Comparison of ENCODE assay signal across 20 cellular contexts in genomic region chr20:58453391-58453790, GRCh38.
"Had no signal": no experiment of that assay in that cellular context is flagged by ENCODE, and none has a peak within 500 bp of the region (broad histone marks: within the 10 kb centered on the region; RNA-seq: fewer than 3 reads in every experiment).

No MANE protein-coding gene starts in this region.

- H3K27ac Mint-ChIP-seq: activated CD4-positive, alpha-beta T cell treated with anti-CD3 and anti-CD28 coated beads, Interleukin-2, amount 10 ng/mL, durations not matched to agents 24 days and 14 days; activated CD8-positive, alpha-beta T cell treated with anti-CD3 and anti-CD28 coated beads, Interleukin-2, amount 10 ng/mL, durations not matched to agents 7 days and 5 days; activated naive CD8-positive, alpha-beta T cell treated with anti-CD3 and anti-CD28 coated beads, Interleukin-2, amount 10 ng/mL, durations not matched to agents 7 days and 5 days; activated T-cell treated with anti-CD3 and anti-CD28 coated beads, Interleukin-2, amount 50 U/mL, for 24 hours; activated T-helper 2 cell treated with anti-CD3 and anti-CD28 coated beads, Interferon-gamma antibody, Interleukin-2, Interleukin-4, amounts not matched to agents 10 μg/mL and 5 μg/mL and 100 μg/mL, durations not matched to agents 14 hours and 24 hours and 36 hours had no signal

- H3K4me3 Mint-ChIP-seq: activated CD4-positive, alpha-beta T cell treated with anti-CD3 and anti-CD28 coated beads, Interleukin-2, amount 10 ng/mL, durations not matched to agents 24 days and 14 days; activated CD8-positive, alpha-beta T cell treated with anti-CD3 and anti-CD28 coated beads, Interleukin-2, amount 10 ng/mL, durations not matched to agents 7 days and 5 days; activated naive CD8-positive, alpha-beta T cell treated with anti-CD3 and anti-CD28 coated beads, Interleukin-2, amount 10 ng/mL, durations not matched to agents 7 days and 5 days; activated T-cell treated with anti-CD3 and anti-CD28 coated beads, Interleukin-2, amount 50 U/mL, for 24 hours; naive thymus-derived CD8-positive, alpha-beta T cell; stimulated activated memory B cell treated with anti-CD40 and anti-IgM and Interleukin-4, amounts not matched to agents 10 μg/mL and 1 μg/mL and 100 μg/mL, for 72 hours had no signal

- H3K4me1 ChIP-seq: pancreas had no signal

- H3K4me3 ChIP-seq: pancreas, sigmoid colon had no signal

- H3K27me3 ChIP-seq: pancreas, sigmoid colon had no signal

- DNase-seq: activated CD4-positive, alpha-beta T cell treated with anti-CD3 and anti-CD28 coated beads, Interleukin-2, amount 10 ng/mL, durations not matched to agents 24 days and 14 days; activated CD8-positive, alpha-beta T cell treated with anti-CD3 and anti-CD28 coated beads, Interleukin-2, amount 10 ng/mL, durations not matched to agents 7 days and 5 days; activated naive CD4-positive, alpha-beta T cell treated with Interleukin-2 at 50 U/mL for 16 hours; activated naive CD8-positive, alpha-beta T cell treated with anti-CD3 and anti-CD28 coated beads, Interleukin-2, amount 10 ng/mL, durations not matched to agents 7 days and 5 days; activated T-cell treated with anti-CD3 and anti-CD28 coated beads, Interleukin-2, amount 50 U/mL, for 24 hours; amygdala; central memory CD4-positive, alpha-beta T cell; erythroblast; foreskin melanocyte; glutamatergic neuron; hippocampal formation; mesenchymal stem cell; naive thymus-derived CD8-positive, alpha-beta T cell; pancreas; sigmoid colon; stimulated activated CD4-positive, alpha-beta T cell treated with anti-CD3 and anti-CD28 coated beads, Interleukin-4, amount 100 ng/mL, for 4 hours; T-helper 1 cell; T-helper 9 cell had no signal

- H3K9me3 ChIP-seq: pancreas, sigmoid colon had no signal

- H3K9me3 Mint-ChIP-seq: activated CD4-positive, alpha-beta T cell treated with anti-CD3 and anti-CD28 coated beads, Interleukin-2, amount 10 ng/mL, durations not matched to agents 24 days and 14 days had no signal

- H3K27ac ChIP-seq: pancreas, sigmoid colon had no signal

- ATAC-seq: activated CD8-positive, alpha-beta T cell treated with anti-CD3 and anti-CD28 coated beads, Interleukin-2, amount 10 ng/mL, durations not matched to agents 7 days and 5 days; naive thymus-derived CD8-positive, alpha-beta T cell; pancreas; stimulated activated memory B cell treated with anti-CD40 and anti-IgM and Interleukin-4, amounts not matched to agents 10 μg/mL and 1 μg/mL and 100 μg/mL, for 72 hours had no signal

- H3K36me3 ChIP-seq: pancreas had no signal

- H3K27me3 Mint-ChIP-seq: activated CD4-positive, alpha-beta T cell treated with anti-CD3 and anti-CD28 coated beads, Interleukin-2, amount 10 ng/mL, durations not matched to agents 24 days and 14 days; activated naive CD8-positive, alpha-beta T cell treated with anti-CD3 and anti-CD28 coated beads, Interleukin-2, amount 10 ng/mL, durations not matched to agents 7 days and 5 days; activated T-cell treated with anti-CD3 and anti-CD28 coated beads, Interleukin-2, amount 50 U/mL, for 24 hours; naive thymus-derived CD8-positive, alpha-beta T cell; stimulated activated memory B cell treated with anti-CD40 and anti-IgM and Interleukin-4, amounts not matched to agents 10 μg/mL and 1 μg/mL and 100 μg/mL, for 72 hours had no signal

- H3K4me1 Mint-ChIP-seq: activated CD4-positive, alpha-beta T cell treated with anti-CD3 and anti-CD28 coated beads, Interleukin-2, amount 10 ng/mL, durations not matched to agents 24 days and 14 days had no signal
